ENCODE assay signal across 8 cellular contexts in the genomic region with DNA sequence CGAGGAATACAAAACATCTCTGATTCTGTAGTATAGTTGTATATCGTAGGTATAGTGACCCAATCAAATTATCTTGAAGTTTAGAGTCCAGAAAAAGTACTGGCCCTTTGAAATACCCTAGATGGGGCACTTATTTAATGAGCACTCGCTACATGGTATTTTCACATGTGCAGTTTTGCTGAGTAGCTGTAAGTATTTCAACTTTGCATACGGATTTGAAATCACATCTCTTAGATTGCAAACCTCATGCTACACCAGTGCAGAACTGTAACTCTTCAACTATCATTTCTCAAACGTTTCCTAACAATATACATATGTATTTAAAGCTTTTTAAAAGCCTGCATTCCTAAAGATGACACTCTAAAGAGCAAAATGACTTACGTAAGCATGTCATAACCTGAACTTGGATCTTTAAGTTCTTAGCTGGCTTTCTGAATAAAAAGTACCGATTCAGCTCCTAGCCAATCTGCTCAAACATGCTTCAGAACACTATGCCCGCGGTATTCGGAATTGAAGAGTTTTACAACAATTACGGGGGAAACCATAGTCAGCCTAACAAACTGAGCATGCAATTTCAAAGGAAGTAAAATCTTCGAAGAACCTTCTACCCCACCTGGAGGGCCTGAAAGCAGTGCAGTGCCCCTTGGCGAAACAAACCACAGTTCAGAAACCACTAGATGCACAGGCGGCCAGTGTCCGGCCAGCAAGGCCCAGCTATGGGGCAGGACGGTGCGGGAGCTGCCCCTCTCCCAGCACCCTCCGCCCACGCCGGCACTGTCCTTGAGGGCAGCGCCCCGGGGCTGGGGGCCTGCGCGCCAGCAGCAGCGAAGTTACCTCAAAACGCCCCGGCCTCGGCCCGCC. TPM values are rescaled to one million over a fixed set of nuclear protein-coding genes. Genes with fewer than 3 reads are reported as not detected.
A peak's percentile ranks its signal among the peaks of the same experiment; 100 is the strongest.
DNase-seq lines count a peak whose midpoint lies in the region; ATAC-seq and TF ChIP-seq lines count a peak whose summit lies in the region.

No MANE protein-coding gene starts in this region.

- peak; percentile 25 for DNase-seq in ACHN
- DNase-seq in SJCRH30 = peak in 1 of 2 experiments; percentile 20
- DNase-seq in chondrocyte (ENCODE audit: low spot score) = peak; percentile 89
- DNase-seq in left lobe of liver (ENCODE audit: low spot score) = peak; percentile 58
- peak; percentile 12 for DNase-seq in stimulated activated CD8-positive, alpha-beta memory T cell treated with anti-CD3 and anti-CD28 coated beads, Interleukin-15, amount 100 ng/mL, for 24 hours (ENCODE audit: low read depth)

- peaks cover 25% of the 10 kb centered on the region for H3K4me1 Mint-ChIP-seq in chondrocyte (ENCODE audit: low read depth)

- H3K36me3 ChIP-seq in SJCRH30 = peaks cover 15% of the 10 kb centered on the region

- no peaks in the 10 kb centered on the region for H3K9me3 ChIP-seq in SJCRH30 (replicated peaks)

- no peak for TF ChIP-seq CTCF in chondrocyte (IDR thresholded peaks at IDR 0.05)

- H3K27ac Mint-ChIP-seq in chondrocyte (ENCODE audit: unreplicated experiment) = peak overlapping the region; percentile 83

- peak overlapping the region; percentile 71 for H3K27ac ChIP-seq in SJCRH30

- H3K9me3 Mint-ChIP-seq in chondrocyte (ENCODE audit: low read depth) = no peaks in the 10 kb centered on the region

- no peaks in the 10 kb centered on the region for H3K27me3 ChIP-seq in SJCRH30

- peak overlapping the region; percentile 80 for H3K4me3 ChIP-seq in SJCRH30

- peak; percentile 14 for ATAC-seq in GM18870 (IDR thresholded peaks at IDR 0.05; ENCODE audit: unreplicated experiment)
- ATAC-seq in HG03064 (IDR thresholded peaks at IDR 0.05; ENCODE audit: low read depth, unreplicated experiment) = peak; percentile 31
- peak; percentile 54 for ATAC-seq in left lobe of liver
- ATAC-seq in esophagus mucosa = no peak

- H3K27me3 Mint-ChIP-seq in chondrocyte (ENCODE audit: low read depth) = peaks cover 17% of the 10 kb centered on the region

- in situ Hi-C loops in ACHN (cut with HindIII; ENCODE audit: low pct_ligation_motif_present, low pct_unique_long_range_greater_than_20kb, low sequenced_read_pairs) = no loop called here

- no peak overlapping the region for H3K4me3 Mint-ChIP-seq in chondrocyte (ENCODE audit: unreplicated experiment)

- 0 out of 2 replicates have a peak, but pooled peaks cover 2% of the 10 kb centered on the region for H3K4me1 ChIP-seq in SJCRH30

- H3K36me3 Mint-ChIP-seq in chondrocyte (ENCODE audit: low read depth) = peaks cover 6% of the 10 kb centered on the region

RNA-seq across cellular contexts. Expression of a gene that starts 0.9 kb away (rescaled TPM):
- 87.5 and 97.5 TPM in 2 replicates for total RNA-seq in SJCRH30 (2014; rRNA removed; shearing (Covaris generic))
- total RNA-seq in chondrocyte (57.9 to 65.6 TPM (median 59.7 TPM) in 3 replicates), left lobe of liver (120 TPM), esophagus mucosa (54.8 TPM)

RNA-seq across cellular contexts. Expression of a gene that starts 13.5 kb away (rescaled TPM):
- 0.04 TPM in 1 of 2 replicates, not detected in the other for total RNA-seq in SJCRH30 (2014; rRNA removed; shearing (Covaris generic))
- total RNA-seq in chondrocyte (not detected in 3 replicates), left lobe of liver (37.5 TPM), esophagus mucosa (0.12 TPM)

Comparison
In these comparisons a context has a peak if more than half of its experiments do, and no peak if none do; other contexts are left out.
1. RNA of a gene that starts 13.5 kb away (total RNA-seq): 37.5 TPM in left lobe of liver (single experiment); 0.12 TPM in esophagus mucosa (single experiment), 0.04 TPM in SJCRH30 and not detected in chondrocyte; every median in the first group is over 10 times any median in the second.